In genomic region chr2:131827481-131828163, GRCh38 we compare ENCODE assay signal across 23 cellular contexts.
"Had no signal": no experiment of that assay in that cellular context is flagged by ENCODE, and none has a peak within 500 bp of the region (broad histone marks: within the 10 kb centered on the region; RNA-seq: fewer than 3 reads in every experiment).

No MANE protein-coding gene starts in this region.

- DNase-seq: left colon; lower lobe of right lung; mammary epithelial cell; mesenchymal stem cell; naive thymus-derived CD8-positive, alpha-beta T cell; occipital lobe; right lobe of liver; stimulated activated CD4-positive, alpha-beta T cell treated with anti-CD3 and anti-CD28 coated beads, Interleukin-1b, Interleukin-23, amount 100 ng/mL, for 48 hours; stimulated activated CD4-positive, alpha-beta T cell treated with anti-CD3 and anti-CD28 coated beads, Interleukin-2, amount 100 ng/mL, for 48 hours; stimulated activated CD4-positive, alpha-beta T cell treated with anti-CD3 and anti-CD28 coated beads, Interleukin-4, amount 100 ng/mL, for 4 hours; stimulated activated CD8-positive, alpha-beta memory T cell treated with anti-CD3 and anti-CD28 coated beads, Interleukin-4, amount 100 ng/mL, for 48 hours; stimulated activated naive CD4-positive, alpha-beta T cell treated with Interleukin-2 at 50 U/mL for 16 hours; stimulated activated naive CD8-positive, alpha-beta T cell treated with anti-CD3 and anti-CD28 coated beads, Interleukin-15, amount 100 ng/mL, for 72 hours; substantia nigra; transverse colon had no signal

- H3K27me3 ChIP-seq: hepatocyte, right atrium auricular region, right lobe of liver, upper lobe of left lung had no signal

- H3K36me3 ChIP-seq: left lung, lower lobe of right lung, neutrophil, right atrium auricular region, right lobe of liver, transverse colon, upper lobe of left lung had no signal

- ATAC-seq: left colon; left lung; lower lobe of right lung; naive thymus-derived CD8-positive, alpha-beta T cell; right lobe of liver; stimulated activated memory B cell treated with anti-CD40 and anti-IgM and Interleukin-4, amounts not matched to agents 10 μg/mL and 1 μg/mL and 100 μg/mL, for 72 hours had no signal

- H3K9me3 ChIP-seq: lower lobe of right lung, neutrophil, right atrium auricular region, right lobe of liver, transverse colon had no signal

- H3K27ac ChIP-seq: hepatocyte, left lung, lower lobe of right lung, neutrophil, parathyroid adenoma, right atrium auricular region, right lobe of liver, transverse colon, upper lobe of left lung had no signal

- H3K4me3 ChIP-seq: hepatocyte, left lung, lower lobe of right lung, right atrium auricular region, right lobe of liver, smooth muscle cell, transverse colon, upper lobe of left lung had no signal
